8 cellular contexts compared by ENCODE assay signal in genomic region chr6:153645326-153645725, GRCh38.
"Had no signal": no experiment of that assay in that cellular context is flagged by ENCODE, and none has a peak within 500 bp of the region (broad histone marks: within the 10 kb centered on the region; RNA-seq: fewer than 3 reads in every experiment).

No MANE protein-coding gene starts in this region.

- DNase-seq: GDM1, GF-D8 had no signal

- H3K4me3 ChIP-seq: GM12878 had no signal

- FAIRE-seq: G401.6, GM12878, GM12891, GM12892, GM18507, GM19239 had no signal

- ATAC-seq: GM12878 had no signal
